In the genomic region with DNA sequence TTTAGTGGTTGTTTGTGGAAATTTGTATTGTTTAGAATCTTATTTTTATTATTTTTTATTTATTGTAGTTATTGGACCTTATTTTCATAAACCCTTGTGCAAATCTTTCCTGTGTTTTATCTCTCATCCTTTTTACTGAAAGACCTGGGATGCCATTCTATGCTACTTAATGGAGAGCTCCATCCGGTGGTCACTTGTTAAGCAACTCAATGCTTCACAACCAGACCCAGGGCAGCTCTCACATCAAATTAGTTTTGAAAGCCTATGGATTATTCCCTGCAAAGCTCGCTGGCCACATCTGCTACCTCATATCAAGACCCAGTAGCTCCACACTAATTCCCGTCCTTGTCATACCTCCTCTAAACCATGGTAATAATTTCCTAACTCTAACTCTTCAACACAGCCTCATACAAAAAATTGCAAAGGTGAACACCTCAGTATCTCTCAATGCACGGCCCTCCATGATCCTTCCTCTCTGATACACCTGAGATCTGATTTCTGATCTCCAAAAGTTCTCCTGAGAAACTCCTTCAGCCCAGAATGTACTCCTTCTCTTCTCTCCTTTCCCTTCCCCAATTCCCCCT, we compare ENCODE assay signal across 11 cellular contexts.
DNase-seq lines count a peak whose midpoint lies in the region; ATAC-seq and TF ChIP-seq lines count a peak whose summit lies in the region.
"Had no signal": no experiment of that assay in that cellular context is flagged by ENCODE, and none has a peak within 500 bp of the region (broad histone marks: within the 10 kb centered on the region; RNA-seq: fewer than 3 reads in every experiment).

No MANE protein-coding gene starts in this region.

- intact Hi-C loops in ascending aorta (cut with DNase I) (no loop called here), aorta (cut with DNase I) (no loop called here)

- H3K9me3 ChIP-seq in ascending aorta (no peaks in the 10 kb centered on the region), aorta (ENCODE audit: control insufficient read depth, low read length) (no peaks in the 10 kb centered on the region)
- H3K9me3 ChIP-seq: SJSA1 had no signal

- H3K4me3 ChIP-seq in ascending aorta (no peak overlapping the region), aorta (ENCODE audit: low read length in 2 of 2) (no peak overlapping the region)
- H3K4me3 ChIP-seq: SJSA1 had no signal

- WGBS in aorta, 2 donors, result 43 to 63% methylated on average over 4 of the region's 4 CpGs

- H3K27ac ChIP-seq in ascending aorta (no peak overlapping the region), aorta (ENCODE audit: low read depth in 1 of 2, low read length in 2 of 2) (no peak overlapping the region)
- H3K27ac ChIP-seq: SJSA1 had no signal

- peak; percentile 58; the same call in 1 of the 3 replicates for ATAC-seq in SK-N-SH treated with all-trans-retinoic acid at 6 μM for 48 hours
- ATAC-seq in aorta (ENCODE audit: low FRiP score), result no peak
- ATAC-seq in GM19324 (IDR thresholded peaks at IDR 0.05; ENCODE audit: low FRiP score, unreplicated experiment), result no peak
- ATAC-seq: left cardiac atrium had no signal

- H3K36me3 ChIP-seq in ascending aorta (no peaks in the 10 kb centered on the region), aorta (ENCODE audit: control insufficient read depth in 1 of 2, insufficient read depth in 2 of 2, low read length in 1 of 2) (no peaks in the 10 kb centered on the region)
- H3K36me3 ChIP-seq: SJSA1 had no signal

- TF ChIP-seq CTCF in ascending aorta (IDR thresholded peaks at IDR 0.05), result peak in 1 of 3 experiments; percentile 14

- H3K4me1 ChIP-seq in ascending aorta (no peaks in the 10 kb centered on the region), aorta (ENCODE audit: control insufficient read depth in 1 of 2, insufficient read depth in 2 of 2, low read length in 2 of 2) (no peaks in the 10 kb centered on the region)
- H3K4me1 ChIP-seq: SJSA1 had no signal

- DNase-seq in DMS 273 (lab: John Stamatoyannopoulos, UW; ENCODE audit: unreplicated experiment), result peak; percentile 76
- DNase-seq in NCI-H1105 (lab: John Stamatoyannopoulos, UW), result peak; percentile 16
- DNase-seq in left kidney (ENCODE audit: low read depth, low spot score), result peak; percentile 22
- no peak for DNase-seq in activated effector memory CD4-positive, alpha-beta T cell treated with anti-CD3 and anti-CD28 coated beads, Interleukin-2, amount 50 U/mL, for 16 hours
- DNase-seq in ascending aorta (ENCODE audit: low spot score in 2 of 2), result no peak
- no peak for DNase-seq in aorta
- DNase-seq: amniotic stem cell, left cardiac atrium had no signal

- H3K27me3 ChIP-seq in ascending aorta (no peaks in the 10 kb centered on the region), aorta (ENCODE audit: control insufficient read depth in 1 of 2, insufficient read depth in 2 of 2, low read length in 1 of 2) (no peaks in the 10 kb centered on the region)
- H3K27me3 ChIP-seq: SJSA1 had no signal

TF ChIP-seq in SK-N-SH treated with all-trans-retinoic acid at 6 μM for 48 hours, 23 proteins besides CTCF, POLR2A, EP300 and RAD21:
- TF ChIP-seq TCF4 (CRISPR knock-in tag; IDR thresholded peaks at IDR 0.05; ENCODE audit: borderline replicate concordance), result no peak
- TF ChIP-seq POU6F1 (CRISPR knock-in tag; IDR thresholded peaks at IDR 0.05; ENCODE audit: borderline replicate concordance, low read depth), result no peak
- no peak for TF ChIP-seq ZFP30 (CRISPR knock-in tag; IDR thresholded peaks at IDR 0.05)
- TF ChIP-seq, protein P1, sequence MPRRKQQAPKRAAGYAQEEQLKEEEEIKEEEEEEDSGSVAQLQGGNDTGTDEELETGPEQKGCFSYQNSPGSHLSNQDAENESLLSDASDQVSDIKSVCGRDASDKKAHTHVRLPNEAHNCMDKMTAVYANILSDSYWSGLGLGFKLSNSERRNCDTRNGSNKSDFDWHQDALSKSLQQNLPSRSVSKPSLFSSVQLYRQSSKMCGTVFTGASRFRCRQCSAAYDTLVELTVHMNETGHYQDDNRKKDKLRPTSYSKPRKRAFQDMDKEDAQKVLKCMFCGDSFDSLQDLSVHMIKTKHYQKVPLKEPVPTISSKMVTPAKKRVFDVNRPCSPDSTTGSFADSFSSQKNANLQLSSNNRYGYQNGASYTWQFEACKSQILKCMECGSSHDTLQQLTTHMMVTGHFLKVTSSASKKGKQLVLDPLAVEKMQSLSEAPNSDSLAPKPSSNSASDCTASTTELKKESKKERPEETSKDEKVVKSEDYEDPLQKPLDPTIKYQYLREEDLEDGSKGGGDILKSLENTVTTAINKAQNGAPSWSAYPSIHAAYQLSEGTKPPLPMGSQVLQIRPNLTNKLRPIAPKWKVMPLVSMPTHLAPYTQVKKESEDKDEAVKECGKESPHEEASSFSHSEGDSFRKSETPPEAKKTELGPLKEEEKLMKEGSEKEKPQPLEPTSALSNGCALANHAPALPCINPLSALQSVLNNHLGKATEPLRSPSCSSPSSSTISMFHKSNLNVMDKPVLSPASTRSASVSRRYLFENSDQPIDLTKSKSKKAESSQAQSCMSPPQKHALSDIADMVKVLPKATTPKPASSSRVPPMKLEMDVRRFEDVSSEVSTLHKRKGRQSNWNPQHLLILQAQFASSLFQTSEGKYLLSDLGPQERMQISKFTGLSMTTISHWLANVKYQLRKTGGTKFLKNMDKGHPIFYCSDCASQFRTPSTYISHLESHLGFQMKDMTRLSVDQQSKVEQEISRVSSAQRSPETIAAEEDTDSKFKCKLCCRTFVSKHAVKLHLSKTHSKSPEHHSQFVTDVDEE (CRISPR knock-in tag; IDR thresholded peaks at IDR 0.05), result no peak
- TF ChIP-seq PATZ1 (CRISPR knock-in tag; IDR thresholded peaks at IDR 0.05; ENCODE audit: borderline replicate concordance), result no peak
- TF ChIP-seq SNAI2 (CRISPR knock-in tag; IDR thresholded peaks at IDR 0.05), result no peak
- no peak for TF ChIP-seq ISL1 (CRISPR knock-in tag; IDR thresholded peaks at IDR 0.05)
- TF ChIP-seq OSR1 (CRISPR knock-in tag; IDR thresholded peaks at IDR 0.05), result no peak
- no peak for TF ChIP-seq CSDC2 (CRISPR knock-in tag; IDR thresholded peaks at IDR 0.05)
- TF ChIP-seq CREB5 (CRISPR knock-in tag; IDR thresholded peaks at IDR 0.05; ENCODE audit: low read depth), result no peak
- TF ChIP-seq ARNTL (CRISPR knock-in tag; IDR thresholded peaks at IDR 0.05; ENCODE audit: borderline replicate concordance, low read depth), result no peak
- no peak for TF ChIP-seq BACH2 (CRISPR knock-in tag; IDR thresholded peaks at IDR 0.05; ENCODE audit: borderline replicate concordance)
- no peak for TF ChIP-seq ESRRG (CRISPR knock-in tag; IDR thresholded peaks at IDR 0.05)

Comparison
In these comparisons a context has a peak if more than half of its experiments do, and no peak if none do; other contexts are left out.
1. DNase-seq: peak in DMS 273 (single experiment), NCI-H1105 (single experiment) and left kidney (single experiment); none in activated effector memory CD4-positive, alpha-beta T cell treated with anti-CD3 and anti-CD28 coated beads, Interleukin-2, amount 50 U/mL, for 16 hours (single experiment), ascending aorta (0 of 2) and aorta (0 of 2).